ENCODE assay signal across 24 cellular contexts in genomic region chr17:1273492-1274242, GRCh38. TPM values are rescaled to one million over a fixed set of nuclear protein-coding genes. Genes with fewer than 3 reads are reported as not detected.
DNase-seq lines count a peak whose midpoint lies in the region; ATAC-seq, FAIRE-seq and TF ChIP-seq lines count a peak whose summit lies in the region.
"Had no signal": no experiment of that assay in that cellular context is flagged by ENCODE, and none has a peak within 500 bp of the region (broad histone marks: within the 10 kb centered on the region; RNA-seq: fewer than 3 reads in every experiment).

No MANE protein-coding gene starts in this region.

- BruUV-seq in HepG2 (replicated peaks; lab: Mats Ljungman, UMichigan) = no TSS peak

- H3K9me2 ChIP-seq in SU-DHL-6 (replicated peaks; ENCODE audit: insufficient read depth, low read length) = no peaks in the 10 kb centered on the region

- 34% methylated on average over 11 of the region's 13 CpGs for WGBS in HepG2 (ENCODE audit: low lambda C conversion rate)
- WGBS in right lobe of liver (ENCODE audit: insufficient coverage, low coverage, low lambda C conversion rate, missing lambda C conversion rate) = 71% methylated on average over 11 of the region's 13 CpGs

- peak overlapping the region; percentile 1 to 22 (median 12) for H3K4me3 Mint-ChIP-seq in nephron
- H3K4me3 Mint-ChIP-seq: CD8-positive, alpha-beta T cell; T-helper 1 cell treated with Interleukin-12 subunit alpha and Interleukin-12 subunit beta and Interleukin-4 antibody, amounts not matched to agents 30 μg/mL and 1 μg/mL, for 36 hours had no signal

- ATAC-seq in HepG2 = no peak
- no peak for ATAC-seq in right lobe of liver
- ATAC-seq: CD8-positive, alpha-beta T cell had no signal

- in situ Hi-C loops in HepG2 (cut with HindIII; ENCODE audit: extremely low pct_ligation_motif_present, low pct_unique_long_range_greater_than_20kb) = loop anchor here (5.0 to 10.0 kb wide), 2 partner anchors 59 to 241 kb away; partner anchors contain the start of gene INPP5K

- H4K20me1 ChIP-seq in HepG2 (ENCODE audit: insufficient read depth, low read length) (no peaks in the 10 kb centered on the region), SU-DHL-6 (ENCODE audit: low read depth, low read length) (no peaks in the 10 kb centered on the region)

- H3K4me3 ChIP-seq in HepG2 (replicated peaks in 1 of 3; ENCODE audit: insufficient read depth in 1 of 3, low read depth in 2 of 3, low read length in 3 of 3) = no peak overlapping the region
- H3K4me3 ChIP-seq in right lobe of liver = no peak overlapping the region
- no peak overlapping the region for H3K4me3 ChIP-seq in SU-DHL-6 (ENCODE audit: insufficient read depth, low read length, poor library complexity, severe bottlenecking)
- H3K4me3 ChIP-seq: PC-9 had no signal

- no peak overlapping the region for H3K27ac ChIP-seq in HepG2 (ENCODE audit: extremely low read length, insufficient read depth, low read length)
- H3K27ac ChIP-seq in right lobe of liver = no peak overlapping the region
- H3K27ac ChIP-seq in SU-DHL-6 (ENCODE audit: low read depth, low read length) = no peak overlapping the region
- H3K27ac ChIP-seq: 22Rv1, PC-9 had no signal

- H3K9ac ChIP-seq in HepG2 (ENCODE audit: insufficient read depth, low read depth, low read length) (no peak overlapping the region), SU-DHL-6 (ENCODE audit: low read length) (no peak overlapping the region)

- POLR2A ChIA-PET in HepG2 (lab: Yijun Ruan, JAX) = no interaction called here

- H3F3A ChIP-seq in SU-DHL-6 (ENCODE audit: insufficient read depth) = peaks cover 4% of the 10 kb centered on the region

- peaks cover 5 to 57% of the 10 kb centered on the region in 2 experiments for H3K27me3 ChIP-seq in HepG2 (ENCODE audit: control insufficient read depth in 1 of 2, insufficient read depth in 2 of 2, low read length in 2 of 2)
- no peaks in the 10 kb centered on the region for H3K27me3 ChIP-seq in right lobe of liver
- H3K27me3 ChIP-seq in SU-DHL-6 (ENCODE audit: low read length) = no peaks in the 10 kb centered on the region

- H3K36me3 ChIP-seq in HepG2 (replicated peaks in 1 of 2; ENCODE audit: control insufficient read depth in 1 of 2, insufficient read depth in 2 of 2, low read length in 2 of 2) (no peaks in the 10 kb centered on the region), right lobe of liver (no peaks in the 10 kb centered on the region), SU-DHL-6 (ENCODE audit: low read length) (no peaks in the 10 kb centered on the region)

- H3K4me1 ChIP-seq in HepG2 (ENCODE audit: insufficient read depth, low read length) (peaks cover 7% of the 10 kb centered on the region; the same call in 1 of the 2 replicates), right lobe of liver (no peaks in the 10 kb centered on the region)

- H3K27ac Mint-ChIP-seq in nephron = peak overlapping the region in 1 of 3 experiments; percentile 15
- H3K27ac Mint-ChIP-seq: CD8-positive, alpha-beta T cell; T-helper 1 cell treated with Interleukin-12 subunit alpha and Interleukin-12 subunit beta and Interleukin-4 antibody, amounts not matched to agents 30 μg/mL and 1 μg/mL, for 36 hours had no signal

- DNase-seq in HepG2 (ENCODE audit: low spot score) = no peak
- no peak for DNase-seq in right lobe of liver
- DNase-seq in COLO829 (ENCODE audit: low spot score) = no peak
- no peak for DNase-seq in activated naive CD4-positive, alpha-beta T cell treated with Interleukin-2 at 50 U/mL for 16 hours
- DNase-seq in NCI-H82 treated with DMSO at 0.1 percent for 48 hours (lab: John Stamatoyannopoulos, UW; ENCODE audit: unreplicated experiment) = no peak
- no peak for DNase-seq in NCI-H1417 treated with DMSO at 0.1 percent for 48 hours (lab: John Stamatoyannopoulos, UW)
- DNase-seq: CD8-positive, alpha-beta T cell; DMS53; IMR-90; NCI-H1105 treated with DMSO at 0.1 percent for 48 hours; NCI-H187; NCI-H2107; NCI-H510A; NCI-H774; PC-9 had no signal

- H3K4me2 ChIP-seq in HepG2 (ENCODE audit: low read depth, low read length) (no peak overlapping the region), SU-DHL-6 (ENCODE audit: low read depth, low read length, poor library complexity, severe bottlenecking) (no peak overlapping the region)
- H3K4me2 ChIP-seq: PC-9 had no signal

- no peaks in the 10 kb centered on the region for H3K36me3 Mint-ChIP-seq in nephron (ENCODE audit: low read depth)
- H3K36me3 Mint-ChIP-seq: CD8-positive, alpha-beta T cell had no signal

- H3K79me2 ChIP-seq in HepG2 (ENCODE audit: insufficient read depth, low read length) = no peaks in the 10 kb centered on the region
- no peaks in the 10 kb centered on the region for H3K79me2 ChIP-seq in SU-DHL-6 (ENCODE audit: insufficient read depth, low read length)

- no peak for FAIRE-seq in HepG2 (lab: Jason Lieb, UNC)
- FAIRE-seq: GM12892, GM18507 had no signal

- peaks cover 16% of the 10 kb centered on the region for H3K27me3 Mint-ChIP-seq in nephron (ENCODE audit: low read depth)

- peaks cover 13% of the 10 kb centered on the region for H3K4me1 Mint-ChIP-seq in nephron

- H3K9me3 Mint-ChIP-seq in nephron = no peaks in the 10 kb centered on the region
- H3K9me3 Mint-ChIP-seq: CD8-positive, alpha-beta T cell; T-helper 1 cell treated with Interleukin-12 subunit alpha and Interleukin-12 subunit beta and Interleukin-4 antibody, amounts not matched to agents 30 μg/mL and 1 μg/mL, for 36 hours had no signal

- intact Hi-C loops in HepG2 (cut with micrococcal nuclease; ENCODE audit: unreplicated experiment) = no loop called here
- intact Hi-C loops in right lobe of liver (cut with DNase I) = loop anchor here (10.0 kb wide), 3 partner anchors 51 to 241 kb away; partner anchors contain the start of gene INPP5K (in 1 of the 2)

- TF ChIP-seq CTCF in HepG2 (CRISPR knock-in tag; IDR thresholded peaks at IDR 0.05) = no peak
- no peak for TF ChIP-seq CTCF in right lobe of liver (IDR thresholded peaks at IDR 0.05)
- TF ChIP-seq CTCF in SU-DHL-6 (IDR thresholded peaks at IDR 0.05; ENCODE audit: insufficient read depth, low read length, poor library complexity, severe bottlenecking) = no peak
- TF ChIP-seq CTCF in nephron (IDR thresholded peaks at IDR 0.05; ENCODE audit: unreplicated experiment in 3 of 3) = no peak

- no peak overlapping the region for H2AFZ ChIP-seq in HepG2 (ENCODE audit: low read length)
- peak overlapping the region; percentile 56 for H2AFZ ChIP-seq in SU-DHL-6 (ENCODE audit: low read depth, low read length, severe bottlenecking)
- H2AFZ ChIP-seq: PC-9 had no signal

- no peaks in the 10 kb centered on the region for H3K9me3 ChIP-seq in HepG2 (ENCODE audit: low read length)
- H3K9me3 ChIP-seq in right lobe of liver = no peaks in the 10 kb centered on the region
- no peaks in the 10 kb centered on the region for H3K9me3 ChIP-seq in SU-DHL-6 (ENCODE audit: insufficient read depth, low read length)

- TF ChIP-seq RAD21 in HepG2 (CRISPR knock-in tag; IDR thresholded peaks at IDR 0.05) = no peak

- TF ChIP-seq EP300 in HepG2 (IDR thresholded peaks at IDR 0.05; ENCODE audit: low read depth in 2 of 2, low read length in 2 of 2) (no peak), HepG2 (CRISPR knock-in tag; IDR thresholded peaks at IDR 0.05; ENCODE audit: borderline replicate concordance) (no peak)

- no peak for TF ChIP-seq POLR2A in HepG2 (IDR thresholded peaks at IDR 0.05; ENCODE audit: insufficient read depth in 1 of 2, low read depth in 2 of 2, low read length in 2 of 2)
- TF ChIP-seq POLR2A in right lobe of liver (IDR thresholded peaks at IDR 0.05) = no peak

- CTCF ChIA-PET in HepG2 (lab: Yijun Ruan, JAX; ENCODE audit: low intra/inter-chr PET ratio, low total read pairs) = no interaction called here

RNA-seq across cellular contexts. Expression of gene BHLHA9, which starts 3.4 kb away (rescaled TPM):
- total RNA-seq in HepG2 (2016; rRNA removed; fragmentation: Illumina TruSeq; extraction: Trizol) (not detected in 2 replicates), right lobe of liver (not detected)
- not detected in 2 replicates for total RNA-seq in HepG2 (2016; cell fraction: cytosol; rRNA removed; fragmentation: Illumina TruSeq; extraction: Trizol; ENCODE audit: low read depth)
- not detected in 2 replicates for total RNA-seq in HepG2 (2016; cell fraction: insoluble cytoplasmic fraction; rRNA removed; fragmentation: Illumina TruSeq; extraction: Trizol)
- total RNA-seq in HepG2 (2016; cell fraction: membrane; rRNA removed; fragmentation: Illumina TruSeq; extraction: Trizol) = not detected in 2 replicates
- total RNA-seq in HepG2 (2016; cell fraction: nucleus; rRNA removed; fragmentation: Illumina TruSeq; extraction: Trizol) = not detected in 2 replicates
- not detected in 2 replicates for polyA plus RNA-seq in HepG2 (2011; rRNA removed)
- not detected in 2 replicates for polyA plus RNA-seq in HepG2 (2011; cell fraction: cytosol; rRNA removed)
- not detected in 2 replicates for polyA plus RNA-seq in HepG2 (2011; cell fraction: nucleus; rRNA removed)
- not detected in 2 replicates for polyA plus RNA-seq in HepG2 (2012)
- not detected in 2 replicates for polyA plus RNA-seq in HepG2 (2016; cell fraction: cytosol; fragmentation: Illumina TruSeq; extraction: Trizol; ENCODE audit: low read depth)
- polyA plus RNA-seq in HepG2 (2016; cell fraction: insoluble cytoplasmic fraction; fragmentation: Illumina TruSeq; extraction: Trizol; ENCODE audit: low read depth) = not detected in 2 replicates
- polyA plus RNA-seq in HepG2 (2016; cell fraction: membrane; fragmentation: Illumina TruSeq; extraction: Trizol; ENCODE audit: low read depth) = not detected in 2 replicates
- not detected in 2 replicates for polyA plus RNA-seq in HepG2 (2016; cell fraction: nucleus; fragmentation: Illumina TruSeq; extraction: Trizol; ENCODE audit: insufficient read depth, low read depth)
- not detected in 2 replicates for polyA minus RNA-seq in HepG2 (2011; rRNA and poly(A)+ RNA removed; ENCODE audit: low replicate concordance)
- not detected in 2 replicates for polyA minus RNA-seq in HepG2 (2011; cell fraction: cytosol; rRNA and poly(A)+ RNA removed)
- not detected in 2 replicates for polyA minus RNA-seq in HepG2 (2011; cell fraction: nucleus; rRNA and poly(A)+ RNA removed)
- total RNA-seq: CD8-positive, alpha-beta T cell; H4; HT-29; IMR-90; PC-9 had no signal
- polyA plus RNA-seq: AG04450, IMR-90 had no signal

RNA-seq across cellular contexts. Expression of gene TRARG1, which starts 5.8 kb away (rescaled TPM):
- not detected in 2 replicates for total RNA-seq in HepG2 (2016; rRNA removed; fragmentation: Illumina TruSeq; extraction: Trizol)
- not detected in 2 replicates for total RNA-seq in HepG2 (2016; cell fraction: cytosol; rRNA removed; fragmentation: Illumina TruSeq; extraction: Trizol; ENCODE audit: low read depth)
- not detected in 2 replicates for total RNA-seq in HepG2 (2016; cell fraction: insoluble cytoplasmic fraction; rRNA removed; fragmentation: Illumina TruSeq; extraction: Trizol)
- total RNA-seq in HepG2 (2016; cell fraction: membrane; rRNA removed; fragmentation: Illumina TruSeq; extraction: Trizol) = not detected in 2 replicates
- not detected in 2 replicates for total RNA-seq in HepG2 (2016; cell fraction: nucleus; rRNA removed; fragmentation: Illumina TruSeq; extraction: Trizol)
- polyA plus RNA-seq in HepG2 (2011; rRNA removed) = not detected in 2 replicates
- not detected in 2 replicates for polyA plus RNA-seq in HepG2 (2011; cell fraction: cytosol; rRNA removed)
- polyA plus RNA-seq in HepG2 (2011; cell fraction: nucleus; rRNA removed) = not detected in 2 replicates
- not detected in 2 replicates for polyA plus RNA-seq in HepG2 (2012)
- polyA plus RNA-seq in HepG2 (2016; cell fraction: cytosol; fragmentation: Illumina TruSeq; extraction: Trizol; ENCODE audit: low read depth) = not detected in 2 replicates
- polyA plus RNA-seq in HepG2 (2016; cell fraction: insoluble cytoplasmic fraction; fragmentation: Illumina TruSeq; extraction: Trizol; ENCODE audit: low read depth) = not detected in 2 replicates
- polyA plus RNA-seq in HepG2 (2016; cell fraction: membrane; fragmentation: Illumina TruSeq; extraction: Trizol; ENCODE audit: low read depth) = not detected in 2 replicates
- polyA plus RNA-seq in HepG2 (2016; cell fraction: nucleus; fragmentation: Illumina TruSeq; extraction: Trizol; ENCODE audit: insufficient read depth, low read depth) = not detected in 2 replicates
- not detected in 2 replicates for polyA minus RNA-seq in HepG2 (2011; rRNA and poly(A)+ RNA removed; ENCODE audit: low replicate concordance)
- polyA minus RNA-seq in HepG2 (2011; cell fraction: cytosol; rRNA and poly(A)+ RNA removed) = not detected in 2 replicates
- polyA minus RNA-seq in HepG2 (2011; cell fraction: nucleus; rRNA and poly(A)+ RNA removed) = not detected in 2 replicates
- total RNA-seq in right lobe of liver = not detected
- total RNA-seq: CD8-positive, alpha-beta T cell; H4; HT-29; IMR-90; PC-9 had no signal
- polyA plus RNA-seq: AG04450, IMR-90 had no signal
